In genomic region chr20:33305591-33306057, GRCh38 we compare ENCODE assay signal across 23 cellular contexts. TPM values are rescaled to one million over a fixed set of nuclear protein-coding genes. Genes with fewer than 3 reads are reported as not detected.
DNase-seq lines count a peak whose midpoint lies in the region; TF ChIP-seq lines count a peak whose summit lies in the region.
"Had no signal": no experiment of that assay in that cellular context is flagged by ENCODE, and none has a peak within 500 bp of the region (broad histone marks: within the 10 kb centered on the region; RNA-seq: fewer than 3 reads in every experiment).

No MANE protein-coding gene starts in this region.

- TF ChIP-seq CTCF in brain microvascular endothelial cell (IDR thresholded peaks at IDR 0.05; ENCODE audit: low read depth, low read length, missing control alignments): no peak
- TF ChIP-seq CTCF in retinal pigment epithelial cell (conservative IDR thresholded peaks at IDR 0.05; ENCODE audit: low read depth, low read length): no peak
- no peak for TF ChIP-seq CTCF in Caco-2 (IDR thresholded peaks at IDR 0.05; ENCODE audit: insufficient read depth in 1 of 2, low read depth in 1 of 2, low read length in 1 of 2, severe bottlenecking in 1 of 2, unreplicated experiment in 1 of 2)

- H3K27ac ChIP-seq in brain microvascular endothelial cell: no peak overlapping the region
- H3K27ac ChIP-seq: HL-60, ovary had no signal

- CTCF ChIA-PET in Caco-2 (lab: Charles Lee): no interaction called here

- peaks cover 6% of the 10 kb centered on the region for H3K9me3 ChIP-seq in Caco-2
- H3K9me3 ChIP-seq: ovary had no signal

- POLR2A ChIA-PET in Caco-2 (lab: Charles Lee): no interaction called here

- H3K4me3 ChIP-seq in brain microvascular endothelial cell (ENCODE audit: low read depth, low read length): no peak overlapping the region
- H3K4me3 ChIP-seq in retinal pigment epithelial cell (ENCODE audit: low read length): no peak overlapping the region
- H3K4me3 ChIP-seq in Caco-2 (ENCODE audit: low read depth, low read length): no peak overlapping the region
- H3K4me3 ChIP-seq: GM12878, ovary had no signal

- intact Hi-C loops in Caco-2 (cut with micrococcal nuclease; ENCODE audit: unreplicated experiment): no loop called here

- in situ Hi-C loops in brain microvascular endothelial cell (cut with HindIII; ENCODE audit: low pct_ligation_motif_present, low sequenced_read_pairs): no loop called here

- no peak overlapping the region for H3K4me3 Mint-ChIP-seq in Caco-2 (ENCODE audit: unreplicated experiment)
- H3K4me3 Mint-ChIP-seq: activated CD4-positive, alpha-beta memory T cell treated with anti-CD3 and anti-CD28 coated beads for 36 hours; activated T-cell treated with anti-CD3 and anti-CD28 coated beads, Interleukin-2, amount 50 U/mL, for 4 hours; CD14-positive monocyte had no signal

- BruUV-seq in Caco-2 (replicated peaks; lab: Mats Ljungman, UMichigan): no TSS peak

- H3K36me3 ChIP-seq in brain microvascular endothelial cell (replicated peaks) (no peaks in the 10 kb centered on the region), Caco-2 (ENCODE audit: control insufficient read depth, insufficient read depth, low read length) (no peaks in the 10 kb centered on the region)
- H3K36me3 ChIP-seq: ovary had no signal

- peaks cover 7% of the 10 kb centered on the region for H3K27me3 Mint-ChIP-seq in Caco-2 (ENCODE audit: insufficient read depth, unreplicated experiment)

- no peaks in the 10 kb centered on the region for H3K9me3 Mint-ChIP-seq in Caco-2 (ENCODE audit: unreplicated experiment)
- H3K9me3 Mint-ChIP-seq: activated CD4-positive, alpha-beta memory T cell treated with anti-CD3 and anti-CD28 coated beads for 36 hours; activated naive CD4-positive, alpha-beta T cell treated with anti-CD3 and anti-CD28 coated beads, Interleukin-2, amount 50 U/mL, for 72 hours; activated T-cell treated with anti-CD3 and anti-CD28 coated beads, Interleukin-2, amount 50 U/mL, for 4 hours had no signal

- no peak overlapping the region for H3K27ac Mint-ChIP-seq in Caco-2 (ENCODE audit: unreplicated experiment)
- H3K27ac Mint-ChIP-seq: activated CD4-positive, alpha-beta memory T cell treated with anti-CD3 and anti-CD28 coated beads for 36 hours; activated naive CD4-positive, alpha-beta T cell treated with anti-CD3 and anti-CD28 coated beads, Interleukin-2, amount 50 U/mL, for 72 hours; CD14-positive monocyte had no signal

- H3K4me1 ChIP-seq in Caco-2: no peaks in the 10 kb centered on the region

- no peaks in the 10 kb centered on the region for H3K36me3 Mint-ChIP-seq in Caco-2 (ENCODE audit: insufficient read depth, unreplicated experiment)
- H3K36me3 Mint-ChIP-seq: activated CD4-positive, alpha-beta memory T cell treated with anti-CD3 and anti-CD28 coated beads for 36 hours; activated naive CD4-positive, alpha-beta T cell treated with anti-CD3 and anti-CD28 coated beads, Interleukin-2, amount 50 U/mL, for 72 hours; CD14-positive monocyte had no signal

- no peaks in the 10 kb centered on the region for H3K4me1 Mint-ChIP-seq in Caco-2 (ENCODE audit: low read depth, unreplicated experiment)

- H3K27me3 ChIP-seq in brain microvascular endothelial cell (replicated peaks) (no peaks in the 10 kb centered on the region), Caco-2 (replicated peaks; ENCODE audit: control insufficient read depth, insufficient read depth, low read length) (no peaks in the 10 kb centered on the region)
- H3K27me3 ChIP-seq: ovary had no signal

- DNase-seq in EH (ENCODE audit: low read depth) (peak; percentile 61), LHCN-M2 (ENCODE audit: low read depth) (peak; percentile 17), brain microvascular endothelial cell (peak; percentile 2), retinal pigment epithelial cell (ENCODE audit: low read depth) (peak; percentile 11), dermis blood vessel endothelial cell (no peak), amygdala (lab: John Stamatoyannopoulos, UW) (no peak), Caco-2 (no peak)
- DNase-seq: activated CD4-positive, alpha-beta memory T cell treated with anti-CD3 and anti-CD28 coated beads for 36 hours; activated T-cell treated with anti-CD3 and anti-CD28 coated beads, Interleukin-2, amount 50 U/mL, for 4 hours; effector memory CD4-positive, alpha-beta T cell; Kasumi-1; left ventricle myocardium superior; NCI-H524 treated with DMSO at 0.1 percent for 48 hours; ovary; stimulated activated CD4-positive, alpha-beta T cell treated with anti-CD3 and anti-CD28 coated beads, Interleukin-4, amount 100 ng/mL, for 24 hours; stimulated activated CD8-positive, alpha-beta memory T cell treated with anti-CD3 and anti-CD28 coated beads, Interleukin-4, amount 100 ng/mL, for 48 hours had no signal

RNA-seq across cellular contexts. Expression of gene BPIFB1, which starts 22.6 kb away (rescaled TPM):
- not detected in 2 replicates for total RNA-seq in LHCN-M2 (2014; rRNA removed)
- not detected for polyA plus RNA-seq in LHCN-M2 (2012)
- total RNA-seq in dermis blood vessel endothelial cell: not detected in 2 replicates
- not detected in 2 replicates for total RNA-seq in Caco-2 (2022)
- total RNA-seq: activated CD4-positive, alpha-beta memory T cell treated with anti-CD3 and anti-CD28 coated beads for 36 hours; activated naive CD4-positive, alpha-beta T cell treated with anti-CD3 and anti-CD28 coated beads, Interleukin-2, amount 50 U/mL, for 72 hours; activated T-cell treated with anti-CD3 and anti-CD28 coated beads, Interleukin-2, amount 50 U/mL, for 4 hours; cardiac septum; left ventricle myocardium superior; skeletal muscle tissue; temporal lobe had no signal
- polyA plus RNA-seq: CD14-positive monocyte, GM12878, ovary had no signal

Comparison
In these comparisons a context has a peak if more than half of its experiments do, and no peak if none do; other contexts are left out.
1. DNase-seq: peak in EH (single experiment), LHCN-M2 (single experiment), brain microvascular endothelial cell (single experiment) and retinal pigment epithelial cell (single experiment); none in dermis blood vessel endothelial cell (single experiment), amygdala (0 of 56) and Caco-2 (0 of 2).